ENCODE assay signal across 8 cellular contexts in the genomic region with DNA sequence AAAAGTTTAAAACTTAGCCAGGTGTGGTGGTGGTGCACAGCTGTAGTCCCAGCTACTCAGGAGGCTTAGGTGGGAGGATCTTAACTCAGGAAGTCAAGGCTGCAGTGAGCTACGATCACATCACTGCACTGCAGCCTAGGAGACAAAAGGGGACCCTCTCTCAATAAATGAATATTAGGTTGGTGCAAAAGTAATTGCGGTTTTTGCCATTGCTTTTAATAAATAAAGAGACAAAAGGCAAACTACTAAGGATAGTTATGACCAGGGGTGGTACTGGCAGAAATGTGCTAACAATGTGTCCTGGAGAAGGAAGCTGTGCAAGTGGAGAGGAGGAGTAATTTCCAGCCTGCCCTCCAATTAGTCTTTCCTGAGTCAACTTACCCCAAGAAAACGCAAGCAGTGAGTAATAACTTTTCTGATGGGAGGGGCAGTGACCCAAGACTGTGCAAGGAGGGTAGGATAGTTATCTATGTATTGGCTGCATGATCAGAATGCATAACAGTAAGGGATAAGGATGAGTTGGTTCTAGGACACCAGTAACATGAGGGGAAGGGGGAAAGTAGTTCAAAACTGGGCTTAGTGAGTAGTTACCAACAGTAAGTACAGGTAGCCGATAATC. TPM values are rescaled to one million over a fixed set of nuclear protein-coding genes. Genes with fewer than 3 reads are reported as not detected.
DNase-seq lines count a peak whose midpoint lies in the region; ATAC-seq and TF ChIP-seq lines count a peak whose summit lies in the region.

No MANE protein-coding gene starts in this region.

- no peak overlapping the region for H3K4me3 ChIP-seq in effector memory CD4-positive, alpha-beta T cell (ENCODE audit: insufficient read depth, low read depth, low read length, poor library complexity, severe bottlenecking)

- peak; percentile 14 for DNase-seq in activated CD4-positive, alpha-beta T cell treated with anti-CD3 and anti-CD28 coated beads for 48 hours
- DNase-seq in activated CD4-positive, alpha-beta T cell treated with anti-CD3 and anti-CD28 coated beads, Interleukin-2, amount 50 U/mL, for 1 hour = no peak
- no peak for DNase-seq in activated B cell treated with CpG ODN at 0.5 μM for 24 hours
- peak; percentile 64 to 83 for DNase-seq in foreskin keratinocyte
- no peak for DNase-seq in stimulated activated naive CD8-positive, alpha-beta T cell treated with anti-CD3 and anti-CD28 coated beads, Interleukin-15, Interleukin-2, amounts not matched to agents 100 U/mL and 50 U/mL, for 24 hours
- DNase-seq in effector memory CD4-positive, alpha-beta T cell = no peak
- DNase-seq in stimulated activated CD8-positive, alpha-beta memory T cell treated with anti-CD3 and anti-CD28 coated beads, Interleukin-4, amount 100 ng/mL, for 48 hours = no peak
- DNase-seq in 8988T = no peak

- peak overlapping the region; percentile 97 for H3K4me3 Mint-ChIP-seq in activated B cell treated with CpG ODN at 0.5 μM for 24 hours

- no peaks in the 10 kb centered on the region for H3K9me3 Mint-ChIP-seq in activated B cell treated with CpG ODN at 0.5 μM for 24 hours

- intact Hi-C loops in activated B cell treated with CpG ODN at 0.5 μM for 24 hours (cut with micrococcal nuclease) = loop anchor here (2.0 to 10.0 kb wide), 2 partner anchors 36 to 560 kb away; a partner anchor contains a TSS

- H3K27me3 ChIP-seq in foreskin keratinocyte = no peaks in the 10 kb centered on the region
- no peaks in the 10 kb centered on the region for H3K27me3 ChIP-seq in effector memory CD4-positive, alpha-beta T cell (replicated peaks; ENCODE audit: control insufficient read depth, insufficient read depth, low read length, poor library complexity, severe bottlenecking)

- H3K36me3 Mint-ChIP-seq in activated B cell treated with CpG ODN at 0.5 μM for 24 hours (ENCODE audit: low read depth) = peaks cover 5% of the 10 kb centered on the region

- H3K27me3 Mint-ChIP-seq in activated B cell treated with CpG ODN at 0.5 μM for 24 hours = peaks cover 8% of the 10 kb centered on the region

- no peak overlapping the region for H3K27ac Mint-ChIP-seq in activated B cell treated with CpG ODN at 0.5 μM for 24 hours

- peaks cover 24% of the 10 kb centered on the region for H3K4me1 Mint-ChIP-seq in activated B cell treated with CpG ODN at 0.5 μM for 24 hours

- no peak for ATAC-seq in activated B cell treated with CpG ODN at 0.5 μM for 24 hours (ENCODE audit: low read depth)
- peak; percentile 65 for ATAC-seq in foreskin keratinocyte
- ATAC-seq in stimulated activated naive CD8-positive, alpha-beta T cell treated with anti-CD3 and anti-CD28 coated beads, Interleukin-15, Interleukin-2, amounts not matched to agents 100 U/mL and 50 U/mL, for 24 hours = peak; percentile 42

- H3K36me3 ChIP-seq in effector memory CD4-positive, alpha-beta T cell (ENCODE audit: control insufficient read depth, insufficient read depth, low read length) = no peaks in the 10 kb centered on the region

- peaks cover 54% of the 10 kb centered on the region for H3K4me1 ChIP-seq in foreskin keratinocyte
- peaks cover 4% of the 10 kb centered on the region for H3K4me1 ChIP-seq in effector memory CD4-positive, alpha-beta T cell (ENCODE audit: control insufficient read depth, insufficient read depth, low read length, poor library complexity, severe bottlenecking)

- CTCF ChIA-PET in activated B cell treated with CpG ODN at 0.5 μM for 24 hours (lab: Charles Lee) = no interaction called here

- TF ChIP-seq CTCF in activated B cell treated with CpG ODN at 0.5 μM for 24 hours (IDR thresholded peaks at IDR 0.05) = no peak
- TF ChIP-seq CTCF in foreskin keratinocyte (conservative IDR thresholded peaks at IDR 0.05) = no peak

- no peaks in the 10 kb centered on the region for H3K9me3 ChIP-seq in effector memory CD4-positive, alpha-beta T cell (ENCODE audit: control insufficient read depth, low read length)

- POLR2A ChIA-PET in activated B cell treated with CpG ODN at 0.5 μM for 24 hours (lab: Charles Lee) = no interaction called here

- H3K27ac ChIP-seq in foreskin keratinocyte = peak overlapping the region; percentile 75
- H3K27ac ChIP-seq in effector memory CD4-positive, alpha-beta T cell (ENCODE audit: insufficient read depth, low read length, poor library complexity, severe bottlenecking) = no peak overlapping the region

RNA-seq across cellular contexts. Expression of a gene that starts 1.5 kb away (rescaled TPM):
- total RNA-seq in activated B cell treated with CpG ODN at 0.5 μM for 24 hours (13.0 and 13.8 TPM in 2 replicates), foreskin keratinocyte (35.8 and 42.7 TPM in 2 replicates)
- polyA plus RNA-seq in foreskin keratinocyte = 9.0 and 9.2 TPM in 2 replicates

Comparison
In these comparisons a context has a peak if more than half of its experiments do, and no peak if none do; other contexts are left out.
1. DNase-seq: peak in activated CD4-positive, alpha-beta T cell treated with anti-CD3 and anti-CD28 coated beads for 48 hours (single experiment) and foreskin keratinocyte (2 of 2); none in activated CD4-positive, alpha-beta T cell treated with anti-CD3 and anti-CD28 coated beads, Interleukin-2, amount 50 U/mL, for 1 hour (single experiment), activated B cell treated with CpG ODN at 0.5 μM for 24 hours (single experiment), stimulated activated naive CD8-positive, alpha-beta T cell treated with anti-CD3 and anti-CD28 coated beads, Interleukin-15, Interleukin-2, amounts not matched to agents 100 U/mL and 50 U/mL, for 24 hours (single experiment), effector memory CD4-positive, alpha-beta T cell (0 of 3), stimulated activated CD8-positive, alpha-beta memory T cell treated with anti-CD3 and anti-CD28 coated beads, Interleukin-4, amount 100 ng/mL, for 48 hours (single experiment) and 8988T (single experiment).